Comparison of ENCODE assay signal across 8 cellular contexts in genomic region chr3:28667646-28668376, GRCh38.
A peak's percentile ranks its signal among the peaks of the same experiment; 100 is the strongest.
DNase-seq lines count a peak whose midpoint lies in the region; ATAC-seq and TF ChIP-seq lines count a peak whose summit lies in the region.

No MANE protein-coding gene starts in this region.

- H2AK5ac ChIP-seq in mesendoderm (ENCODE audit: low read length): no peak overlapping the region

- intact Hi-C loops in activated B cell treated with CpG ODN at 0.5 μM for 24 hours (cut with micrococcal nuclease): no loop called here

- H3K27ac Mint-ChIP-seq in activated B cell treated with CpG ODN at 0.5 μM for 24 hours: no peak overlapping the region
- peak overlapping the region; percentile 38 for H3K27ac Mint-ChIP-seq in stimulated activated effector memory CD8-positive, alpha-beta T cell treated with anti-CD3 and anti-CD28 coated beads, Interleukin-12 subunit alpha, Interleukin-12 subunit beta, amount 100 ng/mL, for 72 hours

- no peak overlapping the region for H2BK15ac ChIP-seq in mesendoderm (replicated peaks; ENCODE audit: low read depth)

- no peaks in the 10 kb centered on the region for H3K36me3 Mint-ChIP-seq in activated B cell treated with CpG ODN at 0.5 μM for 24 hours (ENCODE audit: low read depth)
- no peaks in the 10 kb centered on the region for H3K36me3 Mint-ChIP-seq in stimulated activated effector memory CD8-positive, alpha-beta T cell treated with anti-CD3 and anti-CD28 coated beads, Interleukin-12 subunit alpha, Interleukin-12 subunit beta, amount 100 ng/mL, for 72 hours

- H3K4me1 ChIP-seq in mesendoderm (ENCODE audit: control insufficient read depth, low read depth, low read length): no peaks in the 10 kb centered on the region

- H3K23ac ChIP-seq in mesendoderm (ENCODE audit: low read length): no peak overlapping the region

- no peaks in the 10 kb centered on the region for H3K79me2 ChIP-seq in mesendoderm (ENCODE audit: control insufficient read depth, insufficient read depth, low read length)

- DNase-seq in NCI-H2227 (lab: John Stamatoyannopoulos, UW; ENCODE audit: unreplicated experiment) (peak; percentile 29), activated B cell treated with CpG ODN at 0.5 μM for 24 hours (no peak), mesendoderm (peak; percentile 89)
- DNase-seq in effector CD4-positive, alpha-beta T cell: peak; percentile 18
- peak; percentile 43 to 73 for DNase-seq in stimulated activated effector memory CD8-positive, alpha-beta T cell treated with anti-CD3 and anti-CD28 coated beads, Interleukin-12 subunit alpha, Interleukin-12 subunit beta, amount 100 ng/mL, for 72 hours (ENCODE audit: low spot score in 2 of 2)

- ATAC-seq in GM18873 (IDR thresholded peaks at IDR 0.05; ENCODE audit: low FRiP score, unreplicated experiment) (peak; percentile 90), HG03064 (IDR thresholded peaks at IDR 0.05; ENCODE audit: low read depth, unreplicated experiment) (peak; percentile 92), activated B cell treated with CpG ODN at 0.5 μM for 24 hours (ENCODE audit: low read depth) (peak; percentile 40)
- ATAC-seq in stimulated activated effector memory CD8-positive, alpha-beta T cell treated with anti-CD3 and anti-CD28 coated beads, Interleukin-12 subunit alpha, Interleukin-12 subunit beta, amount 100 ng/mL, for 72 hours: peak; percentile 91

- H3K79me1 ChIP-seq in mesendoderm (ENCODE audit: low read length): no peaks in the 10 kb centered on the region

- no peak overlapping the region for H3K56ac ChIP-seq in mesendoderm (ENCODE audit: low read length)

- H3K36me3 ChIP-seq in mesendoderm (ENCODE audit: control insufficient read depth, insufficient read depth, low read length): no peaks in the 10 kb centered on the region

- H3K4me3 ChIP-seq in mesendoderm (ENCODE audit: low read length): no peak overlapping the region

- TF ChIP-seq CTCF in C4-2B (conservative IDR thresholded peaks at IDR 0.05): peak; percentile 83
- no peak for TF ChIP-seq CTCF in activated B cell treated with CpG ODN at 0.5 μM for 24 hours (IDR thresholded peaks at IDR 0.05)

- CTCF ChIA-PET in activated B cell treated with CpG ODN at 0.5 μM for 24 hours (lab: Charles Lee): interaction anchor here (1.0 to 1.1 kb wide), 2 partner anchors 18 to 1531 kb away, joined by 3 to 9 read pairs; no protein-coding TSS in a partner anchor

- no peak overlapping the region for H3K4me2 ChIP-seq in mesendoderm (ENCODE audit: low read length)

- no peak overlapping the region for H3K27ac ChIP-seq in C4-2B
- no peak overlapping the region for H3K27ac ChIP-seq in mesendoderm (ENCODE audit: low read depth, low read length)

- no CpG with 5 or more reads among the region's 4 CpGs for WGBS in mesendoderm (ENCODE audit: extremely low coverage, insufficient coverage, low lambda C conversion rate)

- H3K18ac ChIP-seq in mesendoderm (ENCODE audit: low read length): no peak overlapping the region

- H3K9me3 Mint-ChIP-seq in activated B cell treated with CpG ODN at 0.5 μM for 24 hours: no peaks in the 10 kb centered on the region
- H3K9me3 Mint-ChIP-seq in stimulated activated effector memory CD8-positive, alpha-beta T cell treated with anti-CD3 and anti-CD28 coated beads, Interleukin-12 subunit alpha, Interleukin-12 subunit beta, amount 100 ng/mL, for 72 hours: no peaks in the 10 kb centered on the region

- POLR2A ChIA-PET in activated B cell treated with CpG ODN at 0.5 μM for 24 hours (lab: Charles Lee): no interaction called here

- H3K27me3 ChIP-seq in mesendoderm (ENCODE audit: insufficient read depth, low read length, poor library complexity): no peaks in the 10 kb centered on the region

- H3K4ac ChIP-seq in mesendoderm (ENCODE audit: low read depth, low read length): no peak overlapping the region

- H4K5ac ChIP-seq in mesendoderm (ENCODE audit: low read length): no peak overlapping the region

- H4K8ac ChIP-seq in mesendoderm (ENCODE audit: low read depth, low read length): no peak overlapping the region

- H3K27me3 Mint-ChIP-seq in activated B cell treated with CpG ODN at 0.5 μM for 24 hours: no peaks in the 10 kb centered on the region

- no peak overlapping the region for H2BK120ac ChIP-seq in mesendoderm (ENCODE audit: low read depth, low read length)

- H3K9ac ChIP-seq in mesendoderm (ENCODE audit: low read length): no peak overlapping the region

- H2BK5ac ChIP-seq in mesendoderm (ENCODE audit: low read length): no peak overlapping the region

- no peak overlapping the region for H3K4me3 Mint-ChIP-seq in activated B cell treated with CpG ODN at 0.5 μM for 24 hours
- peak overlapping the region; percentile 5 for H3K4me3 Mint-ChIP-seq in stimulated activated effector memory CD8-positive, alpha-beta T cell treated with anti-CD3 and anti-CD28 coated beads, Interleukin-12 subunit alpha, Interleukin-12 subunit beta, amount 100 ng/mL, for 72 hours

- no peaks in the 10 kb centered on the region for H3K4me1 Mint-ChIP-seq in activated B cell treated with CpG ODN at 0.5 μM for 24 hours
- peaks cover 8% of the 10 kb centered on the region for H3K4me1 Mint-ChIP-seq in stimulated activated effector memory CD8-positive, alpha-beta T cell treated with anti-CD3 and anti-CD28 coated beads, Interleukin-12 subunit alpha, Interleukin-12 subunit beta, amount 100 ng/mL, for 72 hours

Comparison
In these comparisons a context has a peak if more than half of its experiments do, and no peak if none do; other contexts are left out.
1. ATAC-seq: peak in every context shown above with its lines; median percentile 92 in HG03064; 91 in stimulated activated effector memory CD8-positive, alpha-beta T cell treated with anti-CD3 and anti-CD28 coated beads, Interleukin-12 subunit alpha, Interleukin-12 subunit beta, amount 100 ng/mL, for 72 hours; 90 in GM18873; 40 in activated B cell treated with CpG ODN at 0.5 μM for 24 hours.